ENCODE assay signal across 9 cellular contexts in the genomic region with DNA sequence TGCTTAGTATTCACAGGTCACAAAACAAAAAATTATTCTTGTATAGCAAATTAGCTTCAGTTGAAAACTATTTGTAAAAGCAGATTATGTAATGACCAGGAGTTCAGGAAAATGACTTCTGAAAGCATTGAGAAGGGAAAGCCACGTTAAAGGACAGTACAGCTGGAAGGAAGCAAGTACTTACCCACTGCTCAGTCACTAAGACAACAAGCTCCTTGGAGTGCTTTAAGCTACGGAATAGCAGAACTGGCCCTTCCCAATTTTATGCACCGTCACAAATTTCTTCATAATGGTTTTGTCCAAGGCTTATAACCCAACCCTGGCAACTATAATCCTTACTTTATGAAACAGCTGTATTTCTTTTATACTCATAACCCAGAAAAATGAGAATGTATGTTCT. TPM values are rescaled to one million over a fixed set of nuclear protein-coding genes. Genes with fewer than 3 reads are reported as not detected.
DNase-seq lines count a peak whose midpoint lies in the region; ATAC-seq and TF ChIP-seq lines count a peak whose summit lies in the region.
"Had no signal": no experiment of that assay in that cellular context is flagged by ENCODE, and none has a peak within 500 bp of the region (broad histone marks: within the 10 kb centered on the region; RNA-seq: fewer than 3 reads in every experiment).

No MANE protein-coding gene starts in this region.

- H3K36me3 ChIP-seq in BE2C (peaks cover 50% of the 10 kb centered on the region), Peyer's patch (peaks cover 0 to 34% (median 0%) of the 10 kb centered on the region in 3 donors)

- peak; percentile 8 for ATAC-seq in left lobe of liver
- ATAC-seq in HG02884 (IDR thresholded peaks at IDR 0.05; ENCODE audit: unreplicated experiment): no peak
- no peak for ATAC-seq in GM19395 (IDR thresholded peaks at IDR 0.05; ENCODE audit: unreplicated experiment)

- intact Hi-C loops in activated T-helper 1 cell treated with anti-CD3 and anti-CD28 coated beads, Interleukin-12 subunit alpha, Interleukin-12 subunit beta, Interleukin-2, Interleukin-4 antibody, amounts not matched to agents 30 ng/mL and 10 ng/mL and 1 ng/mL, durations not matched to agents 14 hours and 24 hours and 36 hours (cut with micrococcal nuclease): loop anchor here (1.0 kb wide), 1 partner anchor 14 kb away; no protein-coding TSS in a partner anchor

- TF ChIP-seq POLR2A in Peyer's patch (IDR thresholded peaks at IDR 0.05): no peak

- DNase-seq in BE2C (no peak), HCEC 1CT (peak; percentile 70), left lobe of liver (ENCODE audit: low spot score) (no peak), NCI-H187 (lab: John Stamatoyannopoulos, UW) (no peak), Peyer's patch (no peak)
- no peak for DNase-seq in activated T-helper 1 cell treated with anti-CD3 and anti-CD28 coated beads, Interleukin-12 subunit alpha, Interleukin-12 subunit beta, Interleukin-2, Interleukin-4 antibody, amounts not matched to agents 30 ng/mL and 10 ng/mL and 1 ng/mL, durations not matched to agents 14 hours and 24 hours and 36 hours (ENCODE audit: low spot score)
- DNase-seq: SJCRH30 had no signal

- TF ChIP-seq CTCF in BE2C (IDR thresholded peaks at IDR 0.05; ENCODE audit: low read depth, low read length) (no peak), Peyer's patch (IDR thresholded peaks at IDR 0.05) (no peak)

- H3K9me3 Mint-ChIP-seq in activated T-helper 1 cell treated with anti-CD3 and anti-CD28 coated beads, Interleukin-12 subunit alpha, Interleukin-12 subunit beta, Interleukin-2, Interleukin-4 antibody, amounts not matched to agents 30 ng/mL and 10 ng/mL and 1 ng/mL, durations not matched to agents 14 hours and 24 hours and 36 hours: no peaks in the 10 kb centered on the region

- H3K27me3 Mint-ChIP-seq in activated T-helper 1 cell treated with anti-CD3 and anti-CD28 coated beads, Interleukin-12 subunit alpha, Interleukin-12 subunit beta, Interleukin-2, Interleukin-4 antibody, amounts not matched to agents 30 ng/mL and 10 ng/mL and 1 ng/mL, durations not matched to agents 14 hours and 24 hours and 36 hours (ENCODE audit: insufficient read depth): no peaks in the 10 kb centered on the region

- peaks cover 61% of the 10 kb centered on the region for H3K4me1 Mint-ChIP-seq in activated T-helper 1 cell treated with anti-CD3 and anti-CD28 coated beads, Interleukin-12 subunit alpha, Interleukin-12 subunit beta, Interleukin-2, Interleukin-4 antibody, amounts not matched to agents 30 ng/mL and 10 ng/mL and 1 ng/mL, durations not matched to agents 14 hours and 24 hours and 36 hours (ENCODE audit: low read depth)

- H3K36me3 Mint-ChIP-seq in activated T-helper 1 cell treated with anti-CD3 and anti-CD28 coated beads, Interleukin-12 subunit alpha, Interleukin-12 subunit beta, Interleukin-2, Interleukin-4 antibody, amounts not matched to agents 30 ng/mL and 10 ng/mL and 1 ng/mL, durations not matched to agents 14 hours and 24 hours and 36 hours (ENCODE audit: low read depth): peaks cover 54% of the 10 kb centered on the region

- H3K4me1 ChIP-seq in BE2C (peaks cover 2% of the 10 kb centered on the region), Peyer's patch (peaks cover 0 to 24% (median 3%) of the 10 kb centered on the region in 4 donors)

- H3K4me3 ChIP-seq in BE2C (ENCODE audit: low read depth, low read length): peak overlapping the region; percentile 57
- H3K4me3 ChIP-seq in Peyer's patch: no peak overlapping the region
- H3K4me3 ChIP-seq: SJCRH30 had no signal

- H3K9me3 ChIP-seq in BE2C: no peaks in the 10 kb centered on the region
- H3K9me3 ChIP-seq in Peyer's patch: no peaks in the 10 kb centered on the region
- H3K9me3 ChIP-seq: SJCRH30 had no signal

- peak overlapping the region; percentile 95 for H3K4me3 Mint-ChIP-seq in activated T-helper 1 cell treated with anti-CD3 and anti-CD28 coated beads, Interleukin-12 subunit alpha, Interleukin-12 subunit beta, Interleukin-2, Interleukin-4 antibody, amounts not matched to agents 30 ng/mL and 10 ng/mL and 1 ng/mL, durations not matched to agents 14 hours and 24 hours and 36 hours

- H3K27ac ChIP-seq in Peyer's patch: peak overlapping the region in 1 of 4 donors; percentile 85
- H3K27ac ChIP-seq: SJCRH30 had no signal

- peak overlapping the region; percentile 94 for H3K27ac Mint-ChIP-seq in activated T-helper 1 cell treated with anti-CD3 and anti-CD28 coated beads, Interleukin-12 subunit alpha, Interleukin-12 subunit beta, Interleukin-2, Interleukin-4 antibody, amounts not matched to agents 30 ng/mL and 10 ng/mL and 1 ng/mL, durations not matched to agents 14 hours and 24 hours and 36 hours

- H3K27me3 ChIP-seq in BE2C (no peaks in the 10 kb centered on the region), Peyer's patch (no peaks in the 10 kb centered on the region)
- H3K27me3 ChIP-seq: SJCRH30 had no signal

RNA-seq across cellular contexts. Expression of gene SNAPC1, which starts 13.0 kb away (rescaled TPM):
- polyA plus RNA-seq in BE2C (2012; ENCODE audit: insufficient read depth, insufficient read length, low read depth): 13.5 TPM
- total RNA-seq in activated T-helper 1 cell treated with anti-CD3 and anti-CD28 coated beads, Interleukin-12 subunit alpha, Interleukin-12 subunit beta, Interleukin-2, Interleukin-4 antibody, amounts not matched to agents 30 ng/mL and 10 ng/mL and 1 ng/mL, durations not matched to agents 14 hours and 24 hours and 36 hours: 10.8 and 11.0 TPM in 2 replicates
- total RNA-seq in left lobe of liver: 1.4 TPM
- 1 to 10 TPM; 1.7 to 9.9 (median 3.0) TPM for total RNA-seq in Peyer's patch

RNA-seq across cellular contexts. Expression of gene HIF1A, which starts 54.0 kb away (rescaled TPM):
- 96.5 TPM for polyA plus RNA-seq in BE2C (2012; ENCODE audit: insufficient read depth, insufficient read length, low read depth)
- 241 and 247 TPM in 2 replicates for total RNA-seq in activated T-helper 1 cell treated with anti-CD3 and anti-CD28 coated beads, Interleukin-12 subunit alpha, Interleukin-12 subunit beta, Interleukin-2, Interleukin-4 antibody, amounts not matched to agents 30 ng/mL and 10 ng/mL and 1 ng/mL, durations not matched to agents 14 hours and 24 hours and 36 hours
- 27.9 TPM for total RNA-seq in left lobe of liver
- 100 to 1,000 TPM in 1 of 4 donors, 10 to 100 TPM in 3; 52.1 to 160 (median 71.1) TPM for total RNA-seq in Peyer's patch
